1 cellular context compared by ENCODE assay signal in the genomic region with DNA sequence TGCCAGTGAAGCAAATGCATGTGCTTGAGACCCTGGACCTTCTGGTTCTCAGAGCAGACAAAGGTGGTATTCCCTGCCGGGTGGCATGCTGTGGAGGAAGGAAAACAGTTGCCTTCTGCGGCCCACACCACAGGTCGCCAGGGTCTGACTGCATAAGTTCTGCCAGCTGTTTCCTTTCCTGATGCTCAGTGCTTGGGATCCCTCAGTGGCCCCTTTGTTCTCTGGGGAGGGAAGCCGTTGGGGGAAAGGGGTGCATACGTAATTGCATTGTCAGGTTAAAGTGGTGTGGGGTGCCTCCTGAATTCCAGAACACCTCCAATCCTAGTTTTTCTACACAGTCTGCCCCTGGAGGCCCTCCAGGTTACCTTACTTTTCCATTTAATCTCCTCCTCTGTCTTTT.
TF ChIP-seq lines count a peak whose summit lies in the region.

No MANE protein-coding gene starts in this region.

TF ChIP-seq in GM23338, 12 proteins besides CTCF, POLR2A, EP300 and RAD21 (continued from another document):
- TF ChIP-seq, protein P1, sequence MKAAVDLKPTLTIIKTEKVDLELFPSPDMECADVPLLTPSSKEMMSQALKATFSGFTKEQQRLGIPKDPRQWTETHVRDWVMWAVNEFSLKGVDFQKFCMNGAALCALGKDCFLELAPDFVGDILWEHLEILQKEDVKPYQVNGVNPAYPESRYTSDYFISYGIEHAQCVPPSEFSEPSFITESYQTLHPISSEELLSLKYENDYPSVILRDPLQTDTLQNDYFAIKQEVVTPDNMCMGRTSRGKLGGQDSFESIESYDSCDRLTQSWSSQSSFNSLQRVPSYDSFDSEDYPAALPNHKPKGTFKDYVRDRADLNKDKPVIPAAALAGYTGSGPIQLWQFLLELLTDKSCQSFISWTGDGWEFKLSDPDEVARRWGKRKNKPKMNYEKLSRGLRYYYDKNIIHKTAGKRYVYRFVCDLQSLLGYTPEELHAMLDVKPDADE (IDR thresholded peaks at IDR 0.05), result no peak
- TF ChIP-seq CREB1 (CRISPR knock-in tag; IDR thresholded peaks at IDR 0.05; ENCODE audit: low read depth) (peak; percentile 49), ZNF331 (CRISPR knock-in tag; IDR thresholded peaks at IDR 0.05; ENCODE audit: low read depth) (no peak)
